In genomic region chr12:112676526-112676925, GRCh38 we compare ENCODE assay signal across 7 cellular contexts.
"Had no signal": no experiment of that assay in that cellular context is flagged by ENCODE, and none has a peak within 500 bp of the region (broad histone marks: within the 10 kb centered on the region; RNA-seq: fewer than 3 reads in every experiment).

No MANE protein-coding gene starts in this region.

- H3K36me3 ChIP-seq: brain microvascular endothelial cell had no signal

- DNase-seq: activated CD4-positive, alpha-beta T cell treated with anti-CD3 and anti-CD28 coated beads, Interleukin-2, amount 50 U/mL, for 4 hours; activated CD4-positive, CD25-positive, alpha-beta regulatory T cell treated with anti-CD3 and anti-CD28 coated beads, Interleukin-2, amount 50 U/mL, for 72 hours; activated T-cell treated with anti-CD3 and anti-CD28 coated beads, Interleukin-2, amount 50 U/mL, for 1 hour; amygdala; brain microvascular endothelial cell; stimulated activated CD4-positive, alpha-beta T cell treated with anti-CD3 and anti-CD28 coated beads, Interleukin-12 subunit alpha, Interleukin-12 subunit beta, amount 100 ng/mL, for 4 hours; stimulated activated naive CD8-positive, alpha-beta T cell treated with anti-CD3 and anti-CD28 coated beads, Interleukin-15, Interleukin-2, amounts not matched to agents 100 U/mL and 50 U/mL, for 24 hours had no signal

- H3K27ac ChIP-seq: brain microvascular endothelial cell had no signal

- H3K27me3 ChIP-seq: brain microvascular endothelial cell had no signal
